1 cellular context compared by ENCODE assay signal in the genomic region with DNA sequence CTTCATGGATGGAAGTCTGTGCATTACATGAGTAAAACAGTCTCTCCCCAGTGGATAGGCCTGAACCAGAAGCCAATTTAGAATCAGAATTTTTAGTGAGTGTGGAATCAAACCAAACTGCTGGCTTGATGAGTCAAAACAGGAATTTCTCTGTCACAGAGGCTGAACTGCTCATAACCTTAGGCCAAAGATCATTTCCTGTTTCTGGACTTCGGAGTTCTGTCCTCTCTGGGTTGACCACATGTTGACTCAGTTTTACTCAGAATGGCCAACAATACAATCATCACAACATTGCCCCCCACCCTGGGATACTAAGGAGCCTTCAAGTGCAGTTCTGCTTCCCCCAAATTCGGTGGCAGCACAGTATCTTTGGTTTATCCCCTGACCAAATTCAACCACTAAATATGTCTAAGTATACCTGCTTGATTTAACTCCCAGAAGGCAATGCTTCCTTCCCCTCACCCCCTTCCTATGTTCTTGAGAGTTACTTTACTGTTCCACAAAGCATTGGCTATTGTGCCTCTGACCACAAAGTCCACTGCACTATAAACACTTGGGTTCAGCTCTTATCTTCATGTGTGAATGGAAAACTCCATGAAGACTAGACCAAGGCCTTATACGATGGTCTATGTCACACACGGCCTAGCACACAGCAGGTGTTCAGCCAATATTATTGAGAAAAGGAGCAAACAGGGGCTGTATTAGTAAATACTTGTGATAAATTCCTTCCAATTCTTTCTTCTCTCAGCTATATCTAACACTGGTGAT.
TF ChIP-seq lines count a peak whose summit lies in the region.

No MANE protein-coding gene starts in this region.

TF ChIP-seq in HepG2, 621 proteins besides CTCF, POLR2A, EP300 and RAD21 (continued from another document and continues in another):
- no peak for TF ChIP-seq FOXJ3 (CRISPR knock-in tag; IDR thresholded peaks at IDR 0.05; ENCODE audit: borderline replicate concordance)
- no peak for TF ChIP-seq ZNF563 (CRISPR knock-in tag; IDR thresholded peaks at IDR 0.05)
- TF ChIP-seq THAP11 (CRISPR knock-in tag; IDR thresholded peaks at IDR 0.05), result no peak
- TF ChIP-seq CREM (IDR thresholded peaks at IDR 0.05), result no peak
- no peak for TF ChIP-seq CREM (CRISPR knock-in tag; IDR thresholded peaks at IDR 0.05)
- no peak for TF ChIP-seq ZNF761 (CRISPR knock-in tag; conservative IDR thresholded peaks at IDR 0.05)
- TF ChIP-seq IKZF5 (CRISPR knock-in tag; IDR thresholded peaks at IDR 0.05), result 0 out of 2 replicates have a peak, but pooled peaks have one; percentile 8
- TF ChIP-seq ZBTB26 (CRISPR knock-in tag; IDR thresholded peaks at IDR 0.05; ENCODE audit: borderline replicate concordance), result no peak
- no peak for TF ChIP-seq LRRFIP1 (CRISPR knock-in tag; conservative IDR thresholded peaks at IDR 0.05)
- TF ChIP-seq ZBTB39 (CRISPR knock-in tag; IDR thresholded peaks at IDR 0.05), result no peak
- TF ChIP-seq TRIM22 (IDR thresholded peaks at IDR 0.05), result no peak
- TF ChIP-seq EHMT2 (IDR thresholded peaks at IDR 0.05; ENCODE audit: borderline replicate concordance, low read depth, low read length), result peak; percentile 70; the same call in 1 of the 2 replicates
- no peak for TF ChIP-seq RXRB (CRISPR knock-in tag; IDR thresholded peaks at IDR 0.05; ENCODE audit: borderline replicate concordance)
- no peak for TF ChIP-seq ZKSCAN5 (CRISPR knock-in tag; IDR thresholded peaks at IDR 0.05)
- no peak for TF ChIP-seq NKX3-1 (CRISPR knock-in tag; IDR thresholded peaks at IDR 0.05)
- TF ChIP-seq, protein P1, sequence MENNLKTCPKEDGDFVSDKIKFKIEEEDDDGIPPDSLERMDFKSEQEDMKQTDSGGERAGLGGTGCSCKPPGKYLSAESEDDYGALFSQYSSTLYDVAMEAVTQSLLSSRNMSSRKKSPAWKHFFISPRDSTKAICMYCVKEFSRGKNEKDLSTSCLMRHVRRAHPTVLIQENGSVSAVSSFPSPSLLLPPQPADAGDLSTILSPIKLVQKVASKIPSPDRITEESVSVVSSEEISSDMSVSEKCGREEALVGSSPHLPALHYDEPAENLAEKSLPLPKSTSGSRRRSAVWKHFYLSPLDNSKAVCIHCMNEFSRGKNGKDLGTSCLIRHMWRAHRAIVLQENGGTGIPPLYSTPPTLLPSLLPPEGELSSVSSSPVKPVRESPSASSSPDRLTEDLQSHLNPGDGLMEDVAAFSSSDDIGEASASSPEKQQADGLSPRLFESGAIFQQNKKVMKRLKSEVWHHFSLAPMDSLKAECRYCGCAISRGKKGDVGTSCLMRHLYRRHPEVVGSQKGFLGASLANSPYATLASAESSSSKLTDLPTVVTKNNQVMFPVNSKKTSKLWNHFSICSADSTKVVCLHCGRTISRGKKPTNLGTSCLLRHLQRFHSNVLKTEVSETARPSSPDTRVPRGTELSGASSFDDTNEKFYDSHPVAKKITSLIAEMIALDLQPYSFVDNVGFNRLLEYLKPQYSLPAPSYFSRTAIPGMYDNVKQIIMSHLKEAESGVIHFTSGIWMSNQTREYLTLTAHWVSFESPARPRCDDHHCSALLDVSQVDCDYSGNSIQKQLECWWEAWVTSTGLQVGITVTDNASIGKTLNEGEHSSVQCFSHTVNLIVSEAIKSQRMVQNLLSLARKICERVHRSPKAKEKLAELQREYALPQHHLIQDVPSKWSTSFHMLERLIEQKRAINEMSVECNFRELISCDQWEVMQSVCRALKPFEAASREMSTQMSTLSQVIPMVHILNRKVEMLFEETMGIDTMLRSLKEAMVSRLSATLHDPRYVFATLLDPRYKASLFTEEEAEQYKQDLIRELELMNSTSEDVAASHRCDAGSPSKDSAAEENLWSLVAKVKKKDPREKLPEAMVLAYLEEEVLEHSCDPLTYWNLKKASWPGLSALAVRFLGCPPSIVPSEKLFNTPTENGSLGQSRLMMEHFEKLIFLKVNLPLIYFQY (CRISPR knock-in tag; IDR thresholded peaks at IDR 0.05; ENCODE audit: borderline replicate concordance), result no peak; the same call in 1 of the 2 replicates
- no peak for TF ChIP-seq NFATC3 (CRISPR knock-in tag; IDR thresholded peaks at IDR 0.05)
- no peak for TF ChIP-seq ZNF430 (CRISPR knock-in tag; IDR thresholded peaks at IDR 0.05)
- TF ChIP-seq RFXANK (CRISPR knock-in tag; IDR thresholded peaks at IDR 0.05), result no peak
- no peak for TF ChIP-seq ZNF264 (CRISPR knock-in tag; IDR thresholded peaks at IDR 0.05)
- TF ChIP-seq, protein P2, sequence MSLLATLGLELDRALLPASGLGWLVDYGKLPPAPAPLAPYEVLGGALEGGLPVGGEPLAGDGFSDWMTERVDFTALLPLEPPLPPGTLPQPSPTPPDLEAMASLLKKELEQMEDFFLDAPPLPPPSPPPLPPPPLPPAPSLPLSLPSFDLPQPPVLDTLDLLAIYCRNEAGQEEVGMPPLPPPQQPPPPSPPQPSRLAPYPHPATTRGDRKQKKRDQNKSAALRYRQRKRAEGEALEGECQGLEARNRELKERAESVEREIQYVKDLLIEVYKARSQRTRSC (CRISPR knock-in tag; IDR thresholded peaks at IDR 0.05; ENCODE audit: low read depth), result no peak
- TF ChIP-seq ZNF17 (CRISPR knock-in tag; IDR thresholded peaks at IDR 0.05), result no peak
- TF ChIP-seq PRDM10 (CRISPR knock-in tag; IDR thresholded peaks at IDR 0.05; ENCODE audit: low read depth), result no peak
- peak; percentile 83 for TF ChIP-seq RARA (CRISPR knock-in tag; IDR thresholded peaks at IDR 0.05)
- peak; percentile 64; the same call in 1 of the 2 replicates for TF ChIP-seq ETV5 (CRISPR knock-in tag; IDR thresholded peaks at IDR 0.05; ENCODE audit: borderline replicate concordance)
- TF ChIP-seq ZNF256 (CRISPR knock-in tag; conservative IDR thresholded peaks at IDR 0.05), result no peak
- TF ChIP-seq PAF1 (CRISPR knock-in tag; IDR thresholded peaks at IDR 0.05), result no peak
- no peak for TF ChIP-seq TAF1 (CRISPR knock-in tag; IDR thresholded peaks at IDR 0.05)
- TF ChIP-seq ARID3A (IDR thresholded peaks at IDR 0.05; ENCODE audit: low read depth, low read length), result peak; percentile 53; the same call in 1 of the 2 replicates
- TF ChIP-seq SNRNP70 (IDR thresholded peaks at IDR 0.05; ENCODE audit: low read depth, low read length), result no peak
- TF ChIP-seq KLF13 (CRISPR knock-in tag; IDR thresholded peaks at IDR 0.05), result no peak
- TF ChIP-seq SP4 (CRISPR knock-in tag; IDR thresholded peaks at IDR 0.05), result 0 out of 2 replicates have a peak, but pooled peaks have one; percentile 4
- no peak for TF ChIP-seq ZNF317 (CRISPR knock-in tag; IDR thresholded peaks at IDR 0.05)
- TF ChIP-seq CENPBD1 (CRISPR knock-in tag; IDR thresholded peaks at IDR 0.05; ENCODE audit: borderline replicate concordance, low read depth), result no peak
- no peak for TF ChIP-seq FOXP1 (IDR thresholded peaks at IDR 0.05)
- TF ChIP-seq FOXP1 (CRISPR knock-in tag; IDR thresholded peaks at IDR 0.05), result peak; percentile 48; the same call in 1 of the 2 replicates
- no peak for TF ChIP-seq ZNF569 (CRISPR knock-in tag; IDR thresholded peaks at IDR 0.05; ENCODE audit: borderline replicate concordance)
- TF ChIP-seq FOXA3 (CRISPR knock-in tag; IDR thresholded peaks at IDR 0.05), result peak; percentile 36
- TF ChIP-seq CCAR2 (optimal IDR thresholded peaks at IDR 0.05; ENCODE audit: low read depth, low read length), result no peak
- TF ChIP-seq TMF1 (CRISPR knock-in tag; IDR thresholded peaks at IDR 0.05; ENCODE audit: low read depth), result no peak
- no peak for TF ChIP-seq ZFP1 (CRISPR knock-in tag; IDR thresholded peaks at IDR 0.05)
